Comparison of ENCODE assay signal across 23 cellular contexts in genomic region chr4:7610841-7611240, GRCh38.
DNase-seq lines count a peak whose midpoint lies in the region; ATAC-seq, FAIRE-seq and TF ChIP-seq lines count a peak whose summit lies in the region.
"Had no signal": no experiment of that assay in that cellular context is flagged by ENCODE, and none has a peak within 500 bp of the region (broad histone marks: within the 10 kb centered on the region; RNA-seq: fewer than 3 reads in every experiment).

No MANE protein-coding gene starts in this region.

- H4K91ac ChIP-seq in neuronal stem cell (ENCODE audit: low read depth, low read length, poor library complexity): no peak overlapping the region

- H3K14ac ChIP-seq in neuronal stem cell (ENCODE audit: low read length): no peak overlapping the region

- H3K4me2 ChIP-seq in GM23338 (no peak overlapping the region), neuronal stem cell (ENCODE audit: insufficient read depth, low read length, poor library complexity, severe bottlenecking) (no peak overlapping the region)
- H3K4me2 ChIP-seq: A549; BLaER1 treated with 17β-estradiol and CSF1 and Interleukin-3, amounts not matched to agents 10 nM and 100 nM had no signal

- H3K4me3 Mint-ChIP-seq in GM23338 (no peak overlapping the region), mesothelial cell of epicardium (no peak overlapping the region), T-helper 17 cell (no peak overlapping the region)
- H3K4me3 Mint-ChIP-seq: CD4-positive, alpha-beta T cell; CD8-positive, alpha-beta memory T cell; H9 had no signal

- no peak overlapping the region for H3K9ac ChIP-seq in neuronal stem cell (ENCODE audit: low read depth, low read length, poor library complexity)
- H3K9ac ChIP-seq: BLaER1 treated with 17β-estradiol and CSF1 and Interleukin-3, amounts not matched to agents 10 nM and 100 nM; GM23248 had no signal

- H2AK5ac ChIP-seq in neuronal stem cell (ENCODE audit: low read depth, low read length): no peak overlapping the region

- H3K36me3 ChIP-seq in GM23338 (ENCODE audit: insufficient read depth) (no peaks in the 10 kb centered on the region), bronchial epithelial cell (ENCODE audit: control insufficient read depth, insufficient read depth, low read length) (no peaks in the 10 kb centered on the region), neuronal stem cell (replicated peaks in 1 of 2; ENCODE audit: control insufficient read depth in 2 of 2, insufficient read depth in 2 of 2, low read length in 2 of 2) (no peaks in the 10 kb centered on the region)
- H3K36me3 ChIP-seq: BE2C; BLaER1 treated with 17β-estradiol and CSF1 and Interleukin-3, amounts not matched to agents 10 nM and 100 nM had no signal

- no peak overlapping the region for H3K27ac ChIP-seq in GM23338 (ENCODE audit: low read depth)
- no peak overlapping the region for H3K27ac ChIP-seq in neuronal stem cell (replicated peaks; ENCODE audit: low read length)
- H3K27ac ChIP-seq: A549; BLaER1 treated with 17β-estradiol and CSF1 and Interleukin-3, amounts not matched to agents 10 nM and 100 nM; GM23248 had no signal

- H3K4me1 ChIP-seq in GM23338 (ENCODE audit: insufficient read depth): no peaks in the 10 kb centered on the region
- H3K4me1 ChIP-seq in neuronal stem cell (ENCODE audit: control insufficient read depth in 2 of 2, insufficient read depth in 1 of 2, low read depth in 1 of 2, low read length in 2 of 2): peaks cover 0 to 4% of the 10 kb centered on the region in 2 donors
- H3K4me1 ChIP-seq: A549, BE2C had no signal

- H3K9me3 ChIP-seq in neuronal stem cell (replicated peaks in 1 of 2; ENCODE audit: control insufficient read depth in 2 of 2, insufficient read depth in 1 of 2, low read depth in 1 of 2, low read length in 2 of 2) (no peaks in the 10 kb centered on the region), T-helper 17 cell (ENCODE audit: control insufficient read depth, low read length, poor library complexity, severe bottlenecking) (no peaks in the 10 kb centered on the region)
- H3K9me3 ChIP-seq: A549, BE2C had no signal

- ATAC-seq in GM23338 (no peak), T-helper 17 cell (no peak)
- ATAC-seq: A549, HCT116 had no signal

- H2BK120ac ChIP-seq in neuronal stem cell (ENCODE audit: low read depth, low read length): no peak overlapping the region

- no peaks in the 10 kb centered on the region for H3K9me2 ChIP-seq in GM23338 (ENCODE audit: insufficient read depth)

- H3K4me3 ChIP-seq in GM23338: no peak overlapping the region
- no peak overlapping the region for H3K4me3 ChIP-seq in bronchial epithelial cell (ENCODE audit: low read depth, low read length)
- H3K4me3 ChIP-seq in neuronal stem cell (ENCODE audit: low read length in 2 of 2): no peak overlapping the region
- H3K4me3 ChIP-seq: A549; BLaER1 treated with 17β-estradiol and CSF1 and Interleukin-3, amounts not matched to agents 10 nM and 100 nM; GM23248 had no signal

- H2BK15ac ChIP-seq in neuronal stem cell (ENCODE audit: low read length): no peak overlapping the region

- 0 out of 2 replicates have a peak overlapping the region, but pooled peaks have one; percentile 1 for H3K27ac Mint-ChIP-seq in GM23338
- H3K27ac Mint-ChIP-seq in mesothelial cell of epicardium: no peak overlapping the region
- no peak overlapping the region for H3K27ac Mint-ChIP-seq in T-helper 17 cell
- H3K27ac Mint-ChIP-seq: CD14-positive monocyte; CD4-positive, alpha-beta T cell; H9 had no signal

- H4K20me1 ChIP-seq in GM23338 (replicated peaks; ENCODE audit: insufficient read depth): no peaks in the 10 kb centered on the region
- H4K20me1 ChIP-seq: BLaER1 treated with 17β-estradiol and CSF1 and Interleukin-3, amounts not matched to agents 10 nM and 100 nM had no signal

- no peak overlapping the region for H3K4ac ChIP-seq in neuronal stem cell (ENCODE audit: low read length)

- WGBS in neuronal stem cell (ENCODE audit: extremely low coverage in 2 of 2, insufficient read length in 2 of 2, insufficient replicate concordance in 1 of 2), 2 donors: no CpG with 5 or more reads among the region's 8 CpGs

- TF ChIP-seq CTCF in GM23338 (conservative IDR thresholded peaks at IDR 0.05; ENCODE audit: low read depth in 2 of 2) (no peak), bronchial epithelial cell (IDR thresholded peaks at IDR 0.05; ENCODE audit: insufficient read depth, low read length, severe bottlenecking) (no peak), mesothelial cell of epicardium (IDR thresholded peaks at IDR 0.05; ENCODE audit: unreplicated experiment) (no peak)

- DNase-seq in GM23338 (ENCODE audit: low spot score) (no peak), bronchial epithelial cell (ENCODE audit: low read depth) (no peak), neuronal stem cell (ENCODE audit: low spot score) (no peak), DMS53 treated with DMSO at 0.1 percent for 48 hours (lab: John Stamatoyannopoulos, UW; ENCODE audit: unreplicated experiment) (no peak), mesothelial cell of epicardium (ENCODE audit: low spot score in 2 of 2, unreplicated experiment in 2 of 2) (no peak), T-helper 17 cell (no peak)
- DNase-seq: 8988T; ACHN; AML-193; BE2C; CD4-positive, alpha-beta T cell; CD8-positive, alpha-beta memory T cell; DMS 273 treated with DMSO at 0.1 percent for 48 hours; DMS79 treated with DMSO at 0.1 percent for 48 hours; GF-D8; GM23248; H9 had no signal

- H3K27me3 ChIP-seq in GM23338 (ENCODE audit: insufficient read depth) (no peaks in the 10 kb centered on the region), bronchial epithelial cell (ENCODE audit: control insufficient read depth, insufficient read depth, low read length) (no peaks in the 10 kb centered on the region), neuronal stem cell (ENCODE audit: control insufficient read depth in 3 of 3, insufficient read depth in 3 of 3, low read depth in 1 of 3, low read length in 3 of 3) (no peaks in the 10 kb centered on the region)
- H3K27me3 ChIP-seq: BE2C; BLaER1 treated with 17β-estradiol and CSF1 and Interleukin-3, amounts not matched to agents 10 nM and 100 nM had no signal

- H3K36me3 Mint-ChIP-seq in GM23338 (ENCODE audit: low read depth) (no peaks in the 10 kb centered on the region), mesothelial cell of epicardium (no peaks in the 10 kb centered on the region), T-helper 17 cell (ENCODE audit: low read depth) (no peaks in the 10 kb centered on the region)
- H3K36me3 Mint-ChIP-seq: CD14-positive monocyte; CD8-positive, alpha-beta memory T cell had no signal

- H3F3A ChIP-seq in GM23338 (replicated peaks; ENCODE audit: low read depth): no peaks in the 10 kb centered on the region

- H2BK5ac ChIP-seq in neuronal stem cell (ENCODE audit: low read length): no peak overlapping the region

- H3K4me1 Mint-ChIP-seq in GM23338: peaks cover 2% of the 10 kb centered on the region; the same call in 1 of the 3 replicates
- H3K4me1 Mint-ChIP-seq in mesothelial cell of epicardium: peaks cover 6% of the 10 kb centered on the region
- no peaks in the 10 kb centered on the region for H3K4me1 Mint-ChIP-seq in T-helper 17 cell
- H3K4me1 Mint-ChIP-seq: CD8-positive, alpha-beta memory T cell had no signal

- peaks cover 2% of the 10 kb centered on the region; the same call in 1 of the 3 replicates for H3K9me3 Mint-ChIP-seq in GM23338
- H3K9me3 Mint-ChIP-seq in mesothelial cell of epicardium: no peaks in the 10 kb centered on the region
- H3K9me3 Mint-ChIP-seq: CD4-positive, alpha-beta T cell; H9 had no signal

- H3K27me3 Mint-ChIP-seq in GM23338 (ENCODE audit: insufficient read depth, low read depth, poor library complexity) (peaks cover 6% of the 10 kb centered on the region), mesothelial cell of epicardium (ENCODE audit: low read depth) (peaks cover 37% of the 10 kb centered on the region), T-helper 17 cell (peaks cover 23% of the 10 kb centered on the region)
- H3K27me3 Mint-ChIP-seq: CD4-positive, alpha-beta T cell had no signal

- H3K79me2 ChIP-seq in GM23338 (replicated peaks; ENCODE audit: insufficient read depth): no peaks in the 10 kb centered on the region

- no peaks in the 10 kb centered on the region for H3K79me1 ChIP-seq in neuronal stem cell (ENCODE audit: low read depth, low read length)

- no peak overlapping the region for H4K8ac ChIP-seq in neuronal stem cell (ENCODE audit: low read depth, low read length)

- H2BK12ac ChIP-seq in neuronal stem cell (ENCODE audit: low read length): no peak overlapping the region

- H2AFZ ChIP-seq in GM23338: no peak overlapping the region
- no peak overlapping the region for H2AFZ ChIP-seq in neuronal stem cell (ENCODE audit: low read length)
- H2AFZ ChIP-seq: GM23248 had no signal

- H3K18ac ChIP-seq in neuronal stem cell (ENCODE audit: low read length): peak overlapping the region; percentile 33

- peak; percentile 36 for FAIRE-seq in bronchial epithelial cell (lab: Jason Lieb, UNC)
- FAIRE-seq: A549, D721Med, GM12891 had no signal

- no peak overlapping the region for H3K23ac ChIP-seq in neuronal stem cell (ENCODE audit: low read depth, low read length, poor library complexity)

TF ChIP-seq in GM23338, 12 proteins besides CTCF, POLR2A, EP300 and RAD21:
- TF ChIP-seq CREB1 (CRISPR knock-in tag; IDR thresholded peaks at IDR 0.05; ENCODE audit: low read depth) (no peak), EZH2phosphoT487 (IDR thresholded peaks at IDR 0.05; ENCODE audit: unreplicated experiment) (no peak), ZNF114 (CRISPR knock-in tag; IDR thresholded peaks at IDR 0.05) (no peak), STAT1 (IDR thresholded peaks at IDR 0.05; ENCODE audit: unreplicated experiment) (no peak)
